Comparison of ENCODE assay signal across 8 cellular contexts in the genomic region with DNA sequence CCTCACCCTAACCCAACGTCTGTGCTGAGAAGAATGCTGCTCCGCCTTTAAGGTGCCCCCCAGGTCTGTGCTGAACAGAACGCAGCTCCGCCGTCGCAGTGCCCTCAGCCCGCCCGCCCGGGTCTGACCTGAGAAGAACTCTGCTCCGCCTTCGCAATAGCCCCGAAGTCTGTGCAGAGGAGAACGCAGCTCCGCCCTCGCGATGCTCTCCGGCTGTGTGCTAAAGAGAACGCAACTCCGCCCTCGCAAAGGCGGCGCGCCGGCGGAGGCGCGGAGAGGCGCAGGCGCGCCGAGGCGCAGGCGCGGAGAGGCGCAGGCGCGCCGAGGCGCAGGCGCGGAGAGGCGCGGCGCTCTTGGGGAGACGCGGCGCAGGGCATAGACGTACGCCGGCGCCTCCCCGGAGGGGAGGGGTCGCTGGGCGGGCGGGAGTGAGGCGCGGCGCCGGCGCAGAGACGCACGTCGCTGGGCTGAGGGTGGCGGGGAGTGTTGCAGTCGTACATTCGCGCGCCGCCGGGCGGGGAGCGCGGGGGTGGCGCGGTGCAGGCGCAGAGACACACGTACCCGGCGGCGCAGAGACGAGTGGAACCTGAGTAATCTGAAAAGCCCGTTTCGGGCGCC. TPM values are rescaled to one million over a fixed set of nuclear protein-coding genes. Genes with fewer than 3 reads are reported as not detected.
DNase-seq lines count a peak whose midpoint lies in the region; ATAC-seq, FAIRE-seq and TF ChIP-seq lines count a peak whose summit lies in the region.
"Not testable (repeated sequence)": the region's sequence is repeated elsewhere in the genome, so short reads cannot be mapped to it uniquely, and the experiment has no call there.

No MANE protein-coding gene starts in this region.

- peak; percentile 97 for ATAC-seq in HG03520 (IDR thresholded peaks at IDR 0.05; ENCODE audit: unreplicated experiment)
- ATAC-seq in natural killer cell treated with Interleukin-12 subunit alpha and Interleukin-12 subunit beta and Interleukin-15 and Interleukin-18, amount 100 ng/mL, for 72 hours: peak; percentile 89 to 100

- not testable (repeated sequence) for H3K36me3 Mint-ChIP-seq in CD8-positive, alpha-beta memory T cell; astrocyte (ENCODE audit: low read depth, unreplicated experiment); natural killer cell treated with Interleukin-12 subunit alpha and Interleukin-12 subunit beta and Interleukin-15 and Interleukin-18, amount 100 ng/mL, for 72 hours

- not testable (repeated sequence) for H3K36me3 ChIP-seq in CD8-positive, alpha-beta memory T cell (ENCODE audit: insufficient read depth, low read length); astrocyte (ENCODE audit: insufficient read depth, low read length)

- H3K4me1 Mint-ChIP-seq in CD8-positive, alpha-beta memory T cell; astrocyte (ENCODE audit: low read depth, unreplicated experiment); natural killer cell treated with Interleukin-12 subunit alpha and Interleukin-12 subunit beta and Interleukin-15 and Interleukin-18, amount 100 ng/mL, for 72 hours (ENCODE audit: low read depth in 2 of 2): not testable (repeated sequence)

- H3K27ac ChIP-seq in CD8-positive, alpha-beta memory T cell (ENCODE audit: low read depth, low read length): peak overlapping the region; percentile 57
- peak overlapping the region; percentile 56 for H3K27ac ChIP-seq in astrocyte (ENCODE audit: low read depth, low read length)

- H3K9me3 Mint-ChIP-seq in CD8-positive, alpha-beta memory T cell; astrocyte (ENCODE audit: unreplicated experiment); natural killer cell treated with Interleukin-12 subunit alpha and Interleukin-12 subunit beta and Interleukin-15 and Interleukin-18, amount 100 ng/mL, for 72 hours: not testable (repeated sequence)

- TF ChIP-seq CTCF in GM20000 (IDR thresholded peaks at IDR 0.05; ENCODE audit: extremely low read depth, missing control alignments); astrocyte (IDR thresholded peaks at IDR 0.05; ENCODE audit: insufficient read depth, low read depth, low read length): not testable (repeated sequence)

- H3K27ac Mint-ChIP-seq in CD8-positive, alpha-beta memory T cell: peak overlapping the region; percentile 84 to 98 (median 94)
- H3K27ac Mint-ChIP-seq in astrocyte (ENCODE audit: unreplicated experiment): peak overlapping the region; percentile 85
- peak overlapping the region; percentile 74 to 93 for H3K27ac Mint-ChIP-seq in natural killer cell treated with Interleukin-12 subunit alpha and Interleukin-12 subunit beta and Interleukin-15 and Interleukin-18, amount 100 ng/mL, for 72 hours

- not testable (repeated sequence) for H3K79me2 ChIP-seq in astrocyte (ENCODE audit: insufficient read depth, low read length)

- H3K27me3 Mint-ChIP-seq in CD8-positive, alpha-beta memory T cell; astrocyte (ENCODE audit: low read depth, unreplicated experiment); natural killer cell treated with Interleukin-12 subunit alpha and Interleukin-12 subunit beta and Interleukin-15 and Interleukin-18, amount 100 ng/mL, for 72 hours: not testable (repeated sequence)

- FAIRE-seq in astrocyte (lab: Jason Lieb, UNC): not testable (repeated sequence)

- peak overlapping the region; percentile 87 to 96 (median 91) for H3K4me3 Mint-ChIP-seq in CD8-positive, alpha-beta memory T cell
- H3K4me3 Mint-ChIP-seq in astrocyte (ENCODE audit: unreplicated experiment): peak overlapping the region; percentile 93
- H3K4me3 Mint-ChIP-seq in natural killer cell treated with Interleukin-12 subunit alpha and Interleukin-12 subunit beta and Interleukin-15 and Interleukin-18, amount 100 ng/mL, for 72 hours: peak overlapping the region; percentile 70

- peak overlapping the region; percentile 88 for H2AFZ ChIP-seq in astrocyte (ENCODE audit: low read depth, low read length)

- POLR2A ChIA-PET in CD8-positive, alpha-beta memory T cell (lab: Charles Lee): interaction anchor here (1.1 kb wide), 1 partner anchor 97 kb away, joined by 3 read pairs; no protein-coding TSS in a partner anchor

- not testable (repeated sequence) for H3K27me3 ChIP-seq in CD8-positive, alpha-beta memory T cell (ENCODE audit: insufficient read depth, low read length, poor library complexity, severe bottlenecking); astrocyte (ENCODE audit: insufficient read depth, low read length)

- not testable (repeated sequence) for H3K9me3 ChIP-seq in CD8-positive, alpha-beta memory T cell (ENCODE audit: low read length); astrocyte (ENCODE audit: insufficient read depth, low read depth, low read length)

- not testable (repeated sequence) for H4K20me1 ChIP-seq in astrocyte (ENCODE audit: insufficient read depth, low read length)

- CTCF ChIA-PET in CD8-positive, alpha-beta memory T cell (lab: Charles Lee): interaction anchor here (1.1 to 2.0 kb wide), 10 partner anchors 20 to 153 kb away, joined by 3 to 25 read pairs (median 4); a partner anchor contains a TSS

- not testable (repeated sequence) for H3K4me1 ChIP-seq in CD8-positive, alpha-beta memory T cell (ENCODE audit: insufficient read depth, low read length); astrocyte (ENCODE audit: insufficient read depth, low read length)

- H3K4me3 ChIP-seq in CD8-positive, alpha-beta memory T cell (ENCODE audit: low read length): peak overlapping the region; percentile 59
- peak overlapping the region; percentile 63 for H3K4me3 ChIP-seq in astrocyte (ENCODE audit: insufficient read depth, low read depth, low read length)

- H3K9ac ChIP-seq in astrocyte (ENCODE audit: low read length): peak overlapping the region; percentile 82

- peak; percentile 77 to 97 (median 90) for DNase-seq in CD8-positive, alpha-beta memory T cell
- peak; percentile 85 for DNase-seq in GM20000 (ENCODE audit: low spot score)
- DNase-seq in T-helper 22 cell (ENCODE audit: low read depth): peak; percentile 83
- peak; percentile 74 for DNase-seq in astrocyte (ENCODE audit: low read depth)
- DNase-seq in glomerular visceral epithelial cell (ENCODE audit: extremely low spot score): peak; percentile 95
- DNase-seq in natural killer cell treated with Interleukin-12 subunit alpha and Interleukin-12 subunit beta and Interleukin-15 and Interleukin-18, amount 100 ng/mL, for 72 hours (ENCODE audit: low spot score): peak; percentile 91
- DNase-seq in stimulated activated CD8-positive, alpha-beta memory T cell treated with anti-CD3 and anti-CD28 coated beads, Interleukin-15, amount 100 ng/mL, for 48 hours (ENCODE audit: low read depth in 2 of 2): peak; percentile 78 to 88

- H3K4me2 ChIP-seq in astrocyte (ENCODE audit: low read length): peak overlapping the region; percentile 98

RNA-seq across cellular contexts. Expression of a gene that starts 23.5 kb away (rescaled TPM):
- 10 to 100 TPM; 14.7 to 15.9 TPM for total RNA-seq in CD8-positive, alpha-beta memory T cell
- polyA plus RNA-seq in CD8-positive, alpha-beta memory T cell: 13.6 TPM
- 13.0 and 14.1 TPM in 2 replicates for total RNA-seq in astrocyte
- total RNA-seq in natural killer cell treated with Interleukin-12 subunit alpha and Interleukin-12 subunit beta and Interleukin-15 and Interleukin-18, amount 100 ng/mL, for 72 hours: 10 to 100 TPM in 1 of 2 donors, 1 to 10 TPM in 1; 9.5 to 11.1 TPM

Comparison
In these comparisons a context has a peak if more than half of its experiments do, and no peak if none do; other contexts are left out.
1. Peak in every context shown above with its lines: DNase-seq, ATAC-seq, H3K4me3 ChIP-seq and H3K27ac ChIP-seq.